Comparison of ENCODE assay signal across 1 cellular context in genomic region chr2:26238301-26238958, GRCh38.
TF ChIP-seq lines count a peak whose summit lies in the region.

No MANE protein-coding gene starts in this region.

TF ChIP-seq in HepG2, 621 proteins besides CTCF, POLR2A, EP300 and RAD21 (continued from another document and continues in another):
- TF ChIP-seq, protein P1, sequence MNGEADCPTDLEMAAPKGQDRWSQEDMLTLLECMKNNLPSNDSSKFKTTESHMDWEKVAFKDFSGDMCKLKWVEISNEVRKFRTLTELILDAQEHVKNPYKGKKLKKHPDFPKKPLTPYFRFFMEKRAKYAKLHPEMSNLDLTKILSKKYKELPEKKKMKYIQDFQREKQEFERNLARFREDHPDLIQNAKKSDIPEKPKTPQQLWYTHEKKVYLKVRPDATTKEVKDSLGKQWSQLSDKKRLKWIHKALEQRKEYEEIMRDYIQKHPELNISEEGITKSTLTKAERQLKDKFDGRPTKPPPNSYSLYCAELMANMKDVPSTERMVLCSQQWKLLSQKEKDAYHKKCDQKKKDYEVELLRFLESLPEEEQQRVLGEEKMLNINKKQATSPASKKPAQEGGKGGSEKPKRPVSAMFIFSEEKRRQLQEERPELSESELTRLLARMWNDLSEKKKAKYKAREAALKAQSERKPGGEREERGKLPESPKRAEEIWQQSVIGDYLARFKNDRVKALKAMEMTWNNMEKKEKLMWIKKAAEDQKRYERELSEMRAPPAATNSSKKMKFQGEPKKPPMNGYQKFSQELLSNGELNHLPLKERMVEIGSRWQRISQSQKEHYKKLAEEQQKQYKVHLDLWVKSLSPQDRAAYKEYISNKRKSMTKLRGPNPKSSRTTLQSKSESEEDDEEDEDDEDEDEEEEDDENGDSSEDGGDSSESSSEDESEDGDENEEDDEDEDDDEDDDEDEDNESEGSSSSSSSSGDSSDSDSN (CRISPR knock-in tag; IDR thresholded peaks at IDR 0.05): no peak
- TF ChIP-seq ZNF143 (CRISPR knock-in tag; IDR thresholded peaks at IDR 0.05) (no peak), STAT6 (CRISPR knock-in tag; IDR thresholded peaks at IDR 0.05; ENCODE audit: borderline replicate concordance) (no peak), HOXA3 (CRISPR knock-in tag; IDR thresholded peaks at IDR 0.05) (no peak), NPAS2 (CRISPR knock-in tag; IDR thresholded peaks at IDR 0.05; ENCODE audit: borderline replicate concordance) (no peak), ZNF549 (CRISPR knock-in tag; IDR thresholded peaks at IDR 0.05) (no peak), ZNF441 (CRISPR knock-in tag; IDR thresholded peaks at IDR 0.05; ENCODE audit: borderline replicate concordance) (no peak), ZHX2 (IDR thresholded peaks at IDR 0.05; ENCODE audit: low read depth) (no peak), ZHX2 (CRISPR knock-in tag; IDR thresholded peaks at IDR 0.05; ENCODE audit: borderline replicate concordance) (no peak), KDM6A (CRISPR knock-in tag; IDR thresholded peaks at IDR 0.05; ENCODE audit: low read depth) (no peak), ZNF839 (CRISPR knock-in tag; IDR thresholded peaks at IDR 0.05; ENCODE audit: borderline replicate concordance) (no peak), THRA (CRISPR knock-in tag; IDR thresholded peaks at IDR 0.05; ENCODE audit: borderline replicate concordance) (peak; percentile 99), AGO1 (IDR thresholded peaks at IDR 0.05; ENCODE audit: low read depth, low read length, poor library complexity, severe bottlenecking) (no peak), HIVEP1 (CRISPR knock-in tag; IDR thresholded peaks at IDR 0.05) (no peak), ELF3 (CRISPR knock-in tag; IDR thresholded peaks at IDR 0.05) (0 out of 2 replicates have a peak, but pooled peaks have one; percentile 35), SMC3 (IDR thresholded peaks at IDR 0.05; ENCODE audit: low read length) (peak; percentile 31; the same call in 1 of the 2 replicates), ZNF773 (CRISPR knock-in tag; IDR thresholded peaks at IDR 0.05; ENCODE audit: borderline replicate concordance) (no peak), HOXA5 (CRISPR knock-in tag; IDR thresholded peaks at IDR 0.05) (peak; percentile 25; the same call in 1 of the 2 replicates), TRIM24 (CRISPR knock-in tag; IDR thresholded peaks at IDR 0.05) (no peak), CC2D1A (CRISPR knock-in tag; IDR thresholded peaks at IDR 0.05) (no peak), NR2F1 (CRISPR knock-in tag; IDR thresholded peaks at IDR 0.05) (peak; percentile 50 to 60; a peak in 2 of 4 replicates), BCL3 (CRISPR knock-in tag; IDR thresholded peaks at IDR 0.05) (no peak), SMARCE1 (IDR thresholded peaks at IDR 0.05; ENCODE audit: borderline replicate concordance) (no peak), RNF2 (conservative IDR thresholded peaks at IDR 0.05; ENCODE audit: low read depth) (no peak), KDM4B (CRISPR knock-in tag; IDR thresholded peaks at IDR 0.05) (no peak), AGO2 (optimal IDR thresholded peaks at IDR 0.05; ENCODE audit: low read depth, low read length) (no peak), TARDBP (CRISPR knock-in tag; IDR thresholded peaks at IDR 0.05) (no peak), ZNF282 (IDR thresholded peaks at IDR 0.05; ENCODE audit: partially characterized antibody) (no peak), ZNF362 (CRISPR knock-in tag; IDR thresholded peaks at IDR 0.05; ENCODE audit: borderline replicate concordance) (no peak), KLF11 (CRISPR knock-in tag; IDR thresholded peaks at IDR 0.05) (no peak), TIGD3 (CRISPR knock-in tag; IDR thresholded peaks at IDR 0.05; ENCODE audit: borderline replicate concordance) (no peak), ZNF331 (CRISPR knock-in tag; IDR thresholded peaks at IDR 0.05) (peak; percentile 88), SNAPC5 (CRISPR knock-in tag; IDR thresholded peaks at IDR 0.05; ENCODE audit: borderline replicate concordance) (no peak), ZNF616 (CRISPR knock-in tag; IDR thresholded peaks at IDR 0.05; ENCODE audit: low read depth) (no peak), ZNF605 (CRISPR knock-in tag; IDR thresholded peaks at IDR 0.05) (no peak)
- TF ChIP-seq, protein P2, sequence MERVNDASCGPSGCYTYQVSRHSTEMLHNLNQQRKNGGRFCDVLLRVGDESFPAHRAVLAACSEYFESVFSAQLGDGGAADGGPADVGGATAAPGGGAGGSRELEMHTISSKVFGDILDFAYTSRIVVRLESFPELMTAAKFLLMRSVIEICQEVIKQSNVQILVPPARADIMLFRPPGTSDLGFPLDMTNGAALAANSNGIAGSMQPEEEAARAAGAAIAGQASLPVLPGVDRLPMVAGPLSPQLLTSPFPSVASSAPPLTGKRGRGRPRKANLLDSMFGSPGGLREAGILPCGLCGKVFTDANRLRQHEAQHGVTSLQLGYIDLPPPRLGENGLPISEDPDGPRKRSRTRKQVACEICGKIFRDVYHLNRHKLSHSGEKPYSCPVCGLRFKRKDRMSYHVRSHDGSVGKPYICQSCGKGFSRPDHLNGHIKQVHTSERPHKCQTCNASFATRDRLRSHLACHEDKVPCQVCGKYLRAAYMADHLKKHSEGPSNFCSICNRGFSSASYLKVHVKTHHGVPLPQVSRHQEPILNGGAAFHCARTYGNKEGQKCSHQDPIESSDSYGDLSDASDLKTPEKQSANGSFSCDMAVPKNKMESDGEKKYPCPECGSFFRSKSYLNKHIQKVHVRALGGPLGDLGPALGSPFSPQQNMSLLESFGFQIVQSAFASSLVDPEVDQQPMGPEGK (CRISPR knock-in tag; IDR thresholded peaks at IDR 0.05): 0 out of 2 replicates have a peak, but pooled peaks have one; percentile 25
- TF ChIP-seq, protein P3, sequence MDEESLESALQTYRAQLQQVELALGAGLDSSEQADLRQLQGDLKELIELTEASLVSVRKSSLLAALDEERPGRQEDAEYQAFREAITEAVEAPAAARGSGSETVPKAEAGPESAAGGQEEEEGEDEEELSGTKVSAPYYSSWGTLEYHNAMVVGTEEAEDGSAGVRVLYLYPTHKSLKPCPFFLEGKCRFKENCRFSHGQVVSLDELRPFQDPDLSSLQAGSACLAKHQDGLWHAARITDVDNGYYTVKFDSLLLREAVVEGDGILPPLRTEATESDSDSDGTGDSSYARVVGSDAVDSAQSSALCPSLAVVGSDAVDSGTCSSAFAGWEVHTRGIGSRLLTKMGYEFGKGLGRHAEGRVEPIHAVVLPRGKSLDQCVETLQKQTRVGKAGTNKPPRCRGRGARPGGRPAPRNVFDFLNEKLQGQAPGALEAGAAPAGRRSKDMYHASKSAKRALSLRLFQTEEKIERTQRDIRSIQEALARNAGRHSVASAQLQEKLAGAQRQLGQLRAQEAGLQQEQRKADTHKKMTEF (CRISPR knock-in tag; IDR thresholded peaks at IDR 0.05): no peak
- TF ChIP-seq, protein P4, sequence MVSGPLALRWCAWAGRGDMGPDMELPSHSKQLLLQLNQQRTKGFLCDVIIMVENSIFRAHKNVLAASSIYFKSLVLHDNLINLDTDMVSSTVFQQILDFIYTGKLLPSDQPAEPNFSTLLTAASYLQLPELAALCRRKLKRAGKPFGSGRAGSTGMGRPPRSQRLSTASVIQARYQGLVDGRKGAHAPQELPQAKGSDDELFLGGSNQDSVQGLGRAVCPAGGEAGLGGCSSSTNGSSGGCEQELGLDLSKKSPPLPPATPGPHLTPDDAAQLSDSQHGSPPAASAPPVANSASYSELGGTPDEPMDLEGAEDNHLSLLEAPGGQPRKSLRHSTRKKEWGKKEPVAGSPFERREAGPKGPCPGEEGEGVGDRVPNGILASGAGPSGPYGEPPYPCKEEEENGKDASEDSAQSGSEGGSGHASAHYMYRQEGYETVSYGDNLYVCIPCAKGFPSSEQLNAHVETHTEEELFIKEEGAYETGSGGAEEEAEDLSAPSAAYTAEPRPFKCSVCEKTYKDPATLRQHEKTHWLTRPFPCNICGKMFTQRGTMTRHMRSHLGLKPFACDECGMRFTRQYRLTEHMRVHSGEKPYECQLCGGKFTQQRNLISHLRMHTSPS (CRISPR knock-in tag; IDR thresholded peaks at IDR 0.05; ENCODE audit: low read depth): 0 out of 2 replicates have a peak, but pooled peaks have one; percentile 45
